In genomic region chr19:19145281-19145999, GRCh38 we compare ENCODE assay signal across 14 cellular contexts. TPM values are rescaled to one million over a fixed set of nuclear protein-coding genes. Genes with fewer than 3 reads are reported as not detected.
A peak's percentile ranks its signal among the peaks of the same experiment; 100 is the strongest.
DNase-seq lines count a peak whose midpoint lies in the region; ATAC-seq, FAIRE-seq and TF ChIP-seq lines count a peak whose summit lies in the region.
"Had no signal": no experiment of that assay in that cellular context is flagged by ENCODE, and none has a peak within 500 bp of the region (broad histone marks: within the 10 kb centered on the region; RNA-seq: fewer than 3 reads in every experiment).

No MANE protein-coding gene starts in this region.

- SMC1A ChIA-PET in GM12878 (lab: Charles Lee; ENCODE audit: uncharacterized antibody, unreplicated experiment) = interaction anchor here (0.6 to 5.4 kb wide), 6 partner anchors 10 to 49 kb away, joined by 3 to 114 read pairs (median 4); partner anchors contain the start of gene MEF2B

- H3K4me1 Mint-ChIP-seq in HFFc6 (ENCODE audit: low read depth) (no peaks in the 10 kb centered on the region), nephron progenitor cell (peaks cover 4% of the 10 kb centered on the region)
- H3K4me1 Mint-ChIP-seq: activated CD4-positive, alpha-beta T cell treated with anti-CD3 and anti-CD28 coated beads for 36 hours; CD4-positive, alpha-beta memory T cell; H9 had no signal

- TF ChIP-seq RAD21 in GM12878 (IDR thresholded peaks at IDR 0.05; ENCODE audit: insufficient read depth, low read depth, low read length) = no peak

- peaks cover 6 to 8% of the 10 kb centered on the region in 2 experiments; a peak in 3 of 4 replicates for H3K36me3 ChIP-seq in GM12878 (ENCODE audit: control insufficient read depth in 2 of 2, insufficient read depth in 2 of 2, low read length in 1 of 2)
- H3K36me3 ChIP-seq in keratinocyte (ENCODE audit: control insufficient read depth in 2 of 2, extremely low read depth in 1 of 2, insufficient read depth in 2 of 2, low read length in 2 of 2) = peaks cover 0 to 3% of the 10 kb centered on the region in 2 experiments
- H3K36me3 ChIP-seq in spleen = peaks cover 0 to 48% (median 27%) of the 10 kb centered on the region in 6 donors
- H3K36me3 ChIP-seq: adrenal gland had no signal

- RAD21 ChIA-PET in GM12878 (lab: Charles Lee; ENCODE audit: unreplicated experiment) = interaction anchor here (0.6 to 17.5 kb wide), 8 partner anchors 10 to 345 kb away, joined by 3 to 394 read pairs (median 6); partner anchors contain the start of gene MEF2B

- H3K9me3 Mint-ChIP-seq in HFFc6 (no peaks in the 10 kb centered on the region), nephron progenitor cell (no peaks in the 10 kb centered on the region)
- H3K9me3 Mint-ChIP-seq: activated T-cell treated with anti-CD3 and anti-CD28 coated beads, Interleukin-2, amount 50 U/mL, for 4 hours; CD4-positive, alpha-beta memory T cell; H9; stimulated activated naive CD8-positive, alpha-beta T cell treated with anti-CD3 and anti-CD28 coated beads, Interleukin-15, Interleukin-2, amounts not matched to agents 100 ng/mL and 50 ng/mL, for 24 hours had no signal

- TF ChIP-seq POLR2A in GM12878 (IDR thresholded peaks at IDR 0.05; ENCODE audit: low read depth, low read length) (no peak; the same call in 1 of the 2 replicates), spleen (IDR thresholded peaks at IDR 0.05) (no peak)

- no TSS peak for BruUV-seq in GM12878 (replicated peaks; lab: Mats Ljungman, UMichigan)

- in situ Hi-C loops in GM12878 (cut with MboI) = loop anchor here (10.0 kb wide), 1 partner anchor 349 kb away; no protein-coding TSS in a partner anchor

- no peaks in the 10 kb centered on the region for H3K9me1 ChIP-seq in keratinocyte (ENCODE audit: control insufficient read depth, extremely low read depth, insufficient read depth, low read length)

- no peaks in the 10 kb centered on the region for H3K79me2 ChIP-seq in GM12878 (ENCODE audit: control insufficient read depth, insufficient read depth, low read length)
- no peaks in the 10 kb centered on the region for H3K79me2 ChIP-seq in keratinocyte (ENCODE audit: control insufficient read depth, insufficient read depth, low read length)

- TF ChIP-seq CTCF in HFFc6 (IDR thresholded peaks at IDR 0.05) = no peak
- no peak for TF ChIP-seq CTCF in GM12878 (IDR thresholded peaks at IDR 0.05 in 2 of 3, conservative IDR thresholded peaks at IDR 0.05 in 1 of 3; ENCODE audit: control insufficient read depth in 2 of 3, extremely low read depth in 1 of 3, insufficient read depth in 1 of 3, low read depth in 3 of 3, low read length in 3 of 3)
- TF ChIP-seq CTCF in keratinocyte (optimal IDR thresholded peaks at IDR 0.05 in 1 of 3, IDR thresholded peaks at IDR 0.05 in 1 of 3, conservative IDR thresholded peaks at IDR 0.05 in 1 of 3; ENCODE audit: extremely low read depth in 1 of 3, insufficient read depth in 2 of 3, low read length in 3 of 3) = no peak
- no peak for TF ChIP-seq CTCF in spleen (IDR thresholded peaks at IDR 0.05 in 8 of 11, conservative IDR thresholded peaks at IDR 0.05 in 3 of 11)
- TF ChIP-seq CTCF in nephron progenitor cell (IDR thresholded peaks at IDR 0.05) = no peak

- intact Hi-C loops in GM12878 (cut with micrococcal nuclease; ENCODE audit: unreplicated experiment) = no loop called here
- intact Hi-C loops in spleen (cut with DNase I; ENCODE audit: low total_unique reads) = no loop called here

- CTCF ChIA-PET in GM12878 (lab: Yijun Ruan, JAX) = interaction anchor here (0.5 to 6.8 kb wide), 14 partner anchors 13 to 345 kb away, joined by 3 to 207 read pairs (median 5); partner anchors contain the start of gene MEF2B

- H3K4me3 Mint-ChIP-seq in HFFc6 (no peak overlapping the region), nephron progenitor cell (no peak overlapping the region)
- H3K4me3 Mint-ChIP-seq: activated CD4-positive, alpha-beta T cell treated with anti-CD3 and anti-CD28 coated beads for 36 hours; activated T-cell treated with anti-CD3 and anti-CD28 coated beads, Interleukin-2, amount 50 U/mL, for 4 hours; CD4-positive, alpha-beta memory T cell; H9; stimulated activated naive CD8-positive, alpha-beta T cell treated with anti-CD3 and anti-CD28 coated beads, Interleukin-15, Interleukin-2, amounts not matched to agents 100 ng/mL and 50 ng/mL, for 24 hours had no signal

- ATAC-seq in GM12878 = 0 out of 3 replicates have a peak, but pooled peaks have one; percentile 16
- no peak for ATAC-seq in HG03354 (IDR thresholded peaks at IDR 0.05; ENCODE audit: poor library complexity, severe bottlenecking, unreplicated experiment)

- 0 out of 2 replicates have a peak, but pooled peaks cover 3% of the 10 kb centered on the region for H3K4me1 ChIP-seq in GM12878 (ENCODE audit: control insufficient read depth, insufficient read depth, low read length)
- H3K4me1 ChIP-seq in keratinocyte (ENCODE audit: control insufficient read depth, extremely low read depth, insufficient read depth, low read length) = no peaks in the 10 kb centered on the region
- H3K4me1 ChIP-seq in spleen = peaks cover 0 to 12% (median 8%) of the 10 kb centered on the region in 6 donors
- H3K4me1 ChIP-seq: adrenal gland had no signal

- H3K27ac ChIP-seq in GM12878 (ENCODE audit: control insufficient read depth, insufficient read depth) = no peak overlapping the region
- no peak overlapping the region for H3K27ac ChIP-seq in keratinocyte (ENCODE audit: control insufficient read depth, insufficient read depth, low read length)
- H3K27ac ChIP-seq in spleen = peak overlapping the region in 1 of 8 donors; percentile 33
- H3K27ac ChIP-seq: adrenal gland had no signal

- H3K36me3 Mint-ChIP-seq in HFFc6 (ENCODE audit: low read depth) (no peaks in the 10 kb centered on the region), nephron progenitor cell (ENCODE audit: low read depth) (no peaks in the 10 kb centered on the region)

- H3K4me2 ChIP-seq in GM12878 (ENCODE audit: control insufficient read depth, insufficient read depth) (no peak overlapping the region), keratinocyte (ENCODE audit: control insufficient read depth, extremely low read depth, insufficient read depth, low read depth, low read length) (no peak overlapping the region)

- dilution Hi-C loops in keratinocyte (cut with MboI; ENCODE audit: extremely low pct_ligation_motif_present, low sequenced_read_pairs) = no loop called here

- DNase-seq in HFFc6 (no peak), GM12878 (ENCODE audit: low read depth, low spot score) (no peak), keratinocyte (ENCODE audit: low read depth, low spot score) (no peak), spleen (peak; percentile 79), nephron progenitor cell (no peak), NCI-H2107 (lab: John Stamatoyannopoulos, UW) (no peak)
- DNase-seq: cortex of kidney had no signal

- H3K27me3 Mint-ChIP-seq in HFFc6 (ENCODE audit: insufficient read depth) (peaks cover 2% of the 10 kb centered on the region; the same call in 1 of the 2 replicates), nephron progenitor cell (ENCODE audit: low read depth, poor library complexity) (peaks cover 31% of the 10 kb centered on the region)
- H3K27me3 Mint-ChIP-seq: activated CD4-positive, alpha-beta T cell treated with anti-CD3 and anti-CD28 coated beads for 36 hours; CD4-positive, alpha-beta memory T cell; stimulated activated naive CD8-positive, alpha-beta T cell treated with anti-CD3 and anti-CD28 coated beads, Interleukin-15, Interleukin-2, amounts not matched to agents 100 ng/mL and 50 ng/mL, for 24 hours had no signal

- H3K4me3 ChIP-seq in GM12878 = no peak overlapping the region
- H3K4me3 ChIP-seq in keratinocyte (ENCODE audit: control insufficient read depth in 2 of 3, extremely low read depth in 1 of 3, insufficient read depth in 2 of 3, low read depth in 1 of 3, low read length in 3 of 3) = no peak overlapping the region
- H3K4me3 ChIP-seq in spleen = peak overlapping the region in 1 of 8 donors; percentile 23
- H3K4me3 ChIP-seq: adrenal gland had no signal

- POLR2A ChIA-PET in GM12878 (lab: Charles Lee) = interaction anchor here (0.8 kb wide), 1 partner anchor 23 kb away, joined by 3 read pairs; no protein-coding TSS in a partner anchor

- FAIRE-seq in GM12878 (lab: Jason Lieb, UNC) (no peak), keratinocyte (lab: Jason Lieb, UNC) (no peak)

- H2AFZ ChIP-seq in GM12878 (ENCODE audit: control insufficient read depth, low read depth, low read length) (peak overlapping the region; percentile 53), keratinocyte (ENCODE audit: control insufficient read depth, low read length) (peak overlapping the region; percentile 68)

- TF ChIP-seq EP300 in GM12878 (IDR thresholded peaks at IDR 0.05; ENCODE audit: borderline replicate concordance in 1 of 2, control insufficient read depth in 1 of 2, low read depth in 2 of 2, low read length in 2 of 2) = no peak

- no peaks in the 10 kb centered on the region for H3K9me3 ChIP-seq in GM12878 (replicated peaks; ENCODE audit: control insufficient read depth, insufficient read depth, low read length)
- no peaks in the 10 kb centered on the region for H3K9me3 ChIP-seq in keratinocyte (ENCODE audit: control insufficient read depth, low read depth, low read length)
- H3K9me3 ChIP-seq in spleen = no peaks in the 10 kb centered on the region
- H3K9me3 ChIP-seq: adrenal gland had no signal

- H3K9ac ChIP-seq in GM12878 (ENCODE audit: control insufficient read depth, insufficient read depth, low read length) (no peak overlapping the region), keratinocyte (ENCODE audit: control insufficient read depth, extremely low read depth, insufficient read depth, low read length) (no peak overlapping the region)

- H3K27ac Mint-ChIP-seq in HFFc6 (0 out of 2 replicates have a peak overlapping the region, but pooled peaks have one; percentile 31), nephron progenitor cell (no peak overlapping the region)
- H3K27ac Mint-ChIP-seq: activated CD4-positive, alpha-beta T cell treated with anti-CD3 and anti-CD28 coated beads for 36 hours; CD4-positive, alpha-beta memory T cell; stimulated activated naive CD8-positive, alpha-beta T cell treated with anti-CD3 and anti-CD28 coated beads, Interleukin-15, Interleukin-2, amounts not matched to agents 100 ng/mL and 50 ng/mL, for 24 hours had no signal

- WGBS in GM12878 (ENCODE audit: insufficient coverage, insufficient replicate concordance, low lambda C conversion rate, missing lambda C conversion rate) = 59% methylated on average over 34 of the region's 45 CpGs
- 69 to 75% (median 71%) methylated on average over 43 to 45 of the region's 45 CpGs for WGBS in spleen, 5 donors

- H3K27me3 ChIP-seq in GM12878 (replicated peaks in 1 of 2; ENCODE audit: control insufficient read depth in 2 of 2, insufficient read depth in 2 of 2, low read length in 1 of 2) (no peaks in the 10 kb centered on the region), keratinocyte (ENCODE audit: control insufficient read depth, extremely low read depth, insufficient read depth, low read length) (no peaks in the 10 kb centered on the region), spleen (replicated peaks in 1 of 7) (no peaks in the 10 kb centered on the region)
- H3K27me3 ChIP-seq: adrenal gland had no signal

- H4K20me1 ChIP-seq in GM12878 (ENCODE audit: control insufficient read depth, insufficient read depth) (no peaks in the 10 kb centered on the region), keratinocyte (ENCODE audit: control insufficient read depth, extremely low read depth, insufficient read depth, low read length) (no peaks in the 10 kb centered on the region)

RNA-seq across cellular contexts. Expression of gene TMEM161A, which starts 7.2 kb away (rescaled TPM):
- total RNA-seq in HFFc6 (2021; fragmentation: NEBNext Ultra II Directional; extraction: Animal tissue kit (Norgen Biotek cat#: 25700)) = 10 to 100 TPM; 20.5 to 27.9 (median 25.4) TPM
- total RNA-seq in GM12878 (2013; cell fraction: nucleolus; rRNA removed) = 46.2 and 47.6 TPM in 2 replicates
- total RNA-seq in GM12878 (2014; rRNA removed) (27.6 and 32.1 TPM in 2 replicates), GM12878 (2014; rRNA removed; fragmentation: Illumina TruSeq; extraction: Trizol) (8.4 and 9.1 TPM in 2 replicates), GM12878 (2021) (27.7 and 28.3 TPM in 2 replicates), spleen (10 to 100 TPM; 15.1 to 21.9 (median 18.4) TPM)
- polyA plus RNA-seq in GM12878 (2011; ENCODE audit: low read depth) = 5.5 TPM
- polyA plus RNA-seq in GM12878 (2011; rRNA removed) (5.7 and 16.4 TPM in 2 replicates), GM12878 (2014; fragmentation: Illumina TruSeq; extraction: Trizol) (0.79 and 7.3 TPM in 2 replicates), GM12878 (2014; fragmentation: Nextera tagmentation; extraction: Ambion mirVana) (1 to 10 TPM; 1.1 to 2.0 TPM), GM12878 (2014; rRNA removed) (37.1 and 43.9 TPM in 2 replicates), GM12878 (2016; fragmentation: Nextera tagmentation; extraction: Ambion mirVana) (10 to 100 TPM; 21.6 to 24.6 TPM), keratinocyte (18.0 to 35.1 TPM (median 25.0 TPM) in 3 replicates), spleen (10 to 100 TPM; 17.0 to 31.7 (median 26.2) TPM)
- polyA plus RNA-seq in GM12878 (2011; cell fraction: cytosol; rRNA removed) = 27.9 and 35.4 TPM in 2 replicates
- polyA plus RNA-seq in GM12878 (2011; cell fraction: nucleus; rRNA removed) = 115 and 130 TPM in 2 replicates
- polyA plus RNA-seq in GM12878 (2012) = 13.5 and 16.7 TPM in 2 replicates
- polyA minus RNA-seq in GM12878 (2011; rRNA and poly(A)+ RNA removed) = 35.9 and 41.4 TPM in 2 replicates
- polyA minus RNA-seq in GM12878 (2011; cell fraction: cytosol; rRNA and poly(A)+ RNA removed) = 16.3 and 17.4 TPM in 2 replicates
- 31.8 and 53.4 TPM in 2 replicates for polyA minus RNA-seq in GM12878 (2011; cell fraction: nucleus; rRNA and poly(A)+ RNA removed)
- polyA plus RNA-seq in keratinocyte (2011; ENCODE audit: low read depth) = 3.7 TPM
- 8.7 and 22.2 TPM in 2 replicates for polyA plus RNA-seq in keratinocyte (2011; cell fraction: cytosol; rRNA removed)
- polyA plus RNA-seq in keratinocyte (2011; cell fraction: nucleus; rRNA removed) = 54.7 and 80.8 TPM in 2 replicates
- 17.4 and 23.8 TPM in 2 replicates for polyA plus RNA-seq in keratinocyte (2012; ENCODE audit: low replicate concordance)
- 30.9 to 34.0 TPM (median 31.9 TPM) in 3 replicates for polyA minus RNA-seq in keratinocyte
- polyA minus RNA-seq in keratinocyte (2011; cell fraction: cytosol; rRNA and poly(A)+ RNA removed) = 40.5 TPM
- polyA minus RNA-seq in keratinocyte (2011; cell fraction: nucleus; rRNA and poly(A)+ RNA removed) = 30.9 and 33.2 TPM in 2 replicates

RNA-seq across cellular contexts. Expression of gene MEF2B, which starts 24.6 kb away (rescaled TPM):
- total RNA-seq in HFFc6 (2021; fragmentation: NEBNext Ultra II Directional; extraction: Animal tissue kit (Norgen Biotek cat#: 25700)) = 1 to 10 TPM in 3 of 6 experiments, under 1 TPM in 3; 0.20 to 1.9 (median 0.82) TPM
- 4.9 and 5.2 TPM in 2 replicates for total RNA-seq in GM12878 (2013; cell fraction: nucleolus; rRNA removed)
- total RNA-seq in GM12878 (2014; rRNA removed) (13.6 and 17.9 TPM in 2 replicates), GM12878 (2014; rRNA removed; fragmentation: Illumina TruSeq; extraction: Trizol) (6.4 and 7.6 TPM in 2 replicates), GM12878 (2021) (33.0 and 36.6 TPM in 2 replicates), spleen (1 to 10 TPM; 2.6 to 7.8 (median 3.6) TPM)
- 13.7 TPM for polyA plus RNA-seq in GM12878 (2011; ENCODE audit: low read depth)
- polyA plus RNA-seq in GM12878 (2011; rRNA removed) (0.69 and 1.8 TPM in 2 replicates), GM12878 (2014; fragmentation: Illumina TruSeq; extraction: Trizol) (4.2 and 10.0 TPM in 2 replicates), GM12878 (2014; fragmentation: Nextera tagmentation; extraction: Ambion mirVana) (under 1 TPM; 0.09 to 0.21 TPM), GM12878 (2014; rRNA removed) (22.7 and 33.8 TPM in 2 replicates), GM12878 (2016; fragmentation: Nextera tagmentation; extraction: Ambion mirVana) (10 to 100 TPM in 1 of 2 experiments, 1 to 10 TPM in 1; 7.8 to 11.3 TPM), keratinocyte (0.05 to 0.17 TPM (median 0.11 TPM) in 3 replicates), spleen (10 to 100 TPM in 1 of 3 donors, 1 to 10 TPM in 2; 2.2 to 15.5 (median 2.7) TPM)
- 4.8 and 5.5 TPM in 2 replicates for polyA plus RNA-seq in GM12878 (2011; cell fraction: cytosol; rRNA removed)
- 8.7 and 9.5 TPM in 2 replicates for polyA plus RNA-seq in GM12878 (2011; cell fraction: nucleus; rRNA removed)
- 42.4 and 45.0 TPM in 2 replicates for polyA plus RNA-seq in GM12878 (2012)
- 0.59 and 3.2 TPM in 2 replicates for polyA minus RNA-seq in GM12878 (2011; rRNA and poly(A)+ RNA removed)
- polyA minus RNA-seq in GM12878 (2011; cell fraction: cytosol; rRNA and poly(A)+ RNA removed) = 1.7 and 2.5 TPM in 2 replicates
- polyA minus RNA-seq in GM12878 (2011; cell fraction: nucleus; rRNA and poly(A)+ RNA removed) = 2.1 and 3.3 TPM in 2 replicates
- polyA plus RNA-seq in keratinocyte (2011; ENCODE audit: low read depth) = 0.62 TPM
- polyA plus RNA-seq in keratinocyte (2011; cell fraction: cytosol; rRNA removed) = 0.22 and 0.34 TPM in 2 replicates
- 0.57 and 1.4 TPM in 2 replicates for polyA plus RNA-seq in keratinocyte (2011; cell fraction: nucleus; rRNA removed)
- polyA plus RNA-seq in keratinocyte (2012; ENCODE audit: low replicate concordance) = 0.08 and 0.79 TPM in 2 replicates
- not detected in 3 replicates for polyA minus RNA-seq in keratinocyte
- polyA minus RNA-seq in keratinocyte (2011; cell fraction: cytosol; rRNA and poly(A)+ RNA removed) = not detected
- 0.42 TPM in 1 of 2 replicates, not detected in the other for polyA minus RNA-seq in keratinocyte (2011; cell fraction: nucleus; rRNA and poly(A)+ RNA removed)

RNA-seq across cellular contexts. Expression of gene BORCS8, which starts 46.5 kb away (rescaled TPM):
- total RNA-seq in HFFc6 (2021; fragmentation: NEBNext Ultra II Directional; extraction: Animal tissue kit (Norgen Biotek cat#: 25700)) = 10 to 100 TPM; 33.9 to 43.2 (median 38.6) TPM
- 31.6 and 35.8 TPM in 2 replicates for total RNA-seq in GM12878 (2013; cell fraction: nucleolus; rRNA removed)
- total RNA-seq in GM12878 (2014; rRNA removed) (31.1 and 33.5 TPM in 2 replicates), GM12878 (2014; rRNA removed; fragmentation: Illumina TruSeq; extraction: Trizol) (14.9 TPM in 2 replicates), GM12878 (2021) (25.8 and 27.1 TPM in 2 replicates), spleen (10 to 100 TPM; 14.0 to 52.1 (median 26.0) TPM)
- 9.7 TPM for polyA plus RNA-seq in GM12878 (2011; ENCODE audit: low read depth)
- polyA plus RNA-seq in GM12878 (2011; rRNA removed) (5.3 and 13.7 TPM in 2 replicates), GM12878 (2014; fragmentation: Illumina TruSeq; extraction: Trizol) (8.6 and 19.6 TPM in 2 replicates), GM12878 (2014; fragmentation: Nextera tagmentation; extraction: Ambion mirVana) (1 to 10 TPM; 3.7 to 6.0 TPM), GM12878 (2014; rRNA removed) (30.8 and 31.5 TPM in 2 replicates), GM12878 (2016; fragmentation: Nextera tagmentation; extraction: Ambion mirVana) (10 to 100 TPM; 39.0 to 40.3 TPM), keratinocyte (16.3 to 19.6 TPM (median 18.1 TPM) in 3 replicates), spleen (10 to 100 TPM; 20.5 to 38.8 (median 26.5) TPM)
- 15.2 and 24.3 TPM in 2 replicates for polyA plus RNA-seq in GM12878 (2011; cell fraction: cytosol; rRNA removed)
- polyA plus RNA-seq in GM12878 (2011; cell fraction: nucleus; rRNA removed) = 25.3 and 37.8 TPM in 2 replicates
- polyA plus RNA-seq in GM12878 (2012) = 10.9 and 13.6 TPM in 2 replicates
- polyA minus RNA-seq in GM12878 (2011; rRNA and poly(A)+ RNA removed) = 8.3 and 14.1 TPM in 2 replicates
- polyA minus RNA-seq in GM12878 (2011; cell fraction: cytosol; rRNA and poly(A)+ RNA removed) = 5.9 and 10.2 TPM in 2 replicates
- 6.8 and 16.6 TPM in 2 replicates for polyA minus RNA-seq in GM12878 (2011; cell fraction: nucleus; rRNA and poly(A)+ RNA removed)
- polyA plus RNA-seq in keratinocyte (2011; ENCODE audit: low read depth) = 1.6 TPM
- 13.0 and 24.1 TPM in 2 replicates for polyA plus RNA-seq in keratinocyte (2011; cell fraction: cytosol; rRNA removed)
- polyA plus RNA-seq in keratinocyte (2011; cell fraction: nucleus; rRNA removed) = 14.3 and 18.5 TPM in 2 replicates
- 6.5 and 19.3 TPM in 2 replicates for polyA plus RNA-seq in keratinocyte (2012; ENCODE audit: low replicate concordance)
- 9.0 to 29.3 TPM (median 15.6 TPM) in 3 replicates for polyA minus RNA-seq in keratinocyte
- 10.4 TPM for polyA minus RNA-seq in keratinocyte (2011; cell fraction: cytosol; rRNA and poly(A)+ RNA removed)
- polyA minus RNA-seq in keratinocyte (2011; cell fraction: nucleus; rRNA and poly(A)+ RNA removed) = 8.2 and 8.5 TPM in 2 replicates

RNA-seq across cellular contexts. Expression of gene RFXANK, which starts 46.6 kb away (rescaled TPM):
- 10 to 100 TPM; 63.7 to 84.6 (median 75.7) TPM for total RNA-seq in HFFc6 (2021; fragmentation: NEBNext Ultra II Directional; extraction: Animal tissue kit (Norgen Biotek cat#: 25700))
- 47.3 and 51.9 TPM in 2 replicates for total RNA-seq in GM12878 (2013; cell fraction: nucleolus; rRNA removed)
- 98.3 and 125 TPM in 2 replicates for total RNA-seq in GM12878 (2014; rRNA removed)
- 81.0 and 88.1 TPM in 2 replicates for total RNA-seq in GM12878 (2014; rRNA removed; fragmentation: Illumina TruSeq; extraction: Trizol)
- 113 and 118 TPM in 2 replicates for total RNA-seq in GM12878 (2021)
- 100 TPM for polyA plus RNA-seq in GM12878 (2011; ENCODE audit: low read depth)
- 35.0 and 73.8 TPM in 2 replicates for polyA plus RNA-seq in GM12878 (2011; rRNA removed)
- polyA plus RNA-seq in GM12878 (2011; cell fraction: cytosol; rRNA removed) = 124 and 158 TPM in 2 replicates
- polyA plus RNA-seq in GM12878 (2011; cell fraction: nucleus; rRNA removed) = 213 and 235 TPM in 2 replicates
- 113 and 114 TPM in 2 replicates for polyA plus RNA-seq in GM12878 (2012)
- polyA plus RNA-seq in GM12878 (2014; fragmentation: Illumina TruSeq; extraction: Trizol) = 40.2 and 89.4 TPM in 2 replicates
- polyA plus RNA-seq in GM12878 (2014; fragmentation: Nextera tagmentation; extraction: Ambion mirVana) = 10 to 100 TPM; 70.8 TPM
- 102 and 126 TPM in 2 replicates for polyA plus RNA-seq in GM12878 (2014; rRNA removed)
- polyA plus RNA-seq in GM12878 (2016; fragmentation: Nextera tagmentation; extraction: Ambion mirVana) = 100 to 1,000 TPM; 108 to 119 TPM
- 55.2 and 80.2 TPM in 2 replicates for polyA minus RNA-seq in GM12878 (2011; rRNA and poly(A)+ RNA removed)
- 34.3 and 37.6 TPM in 2 replicates for polyA minus RNA-seq in GM12878 (2011; cell fraction: cytosol; rRNA and poly(A)+ RNA removed)
- polyA minus RNA-seq in GM12878 (2011; cell fraction: nucleus; rRNA and poly(A)+ RNA removed) = 57.1 and 106 TPM in 2 replicates
- polyA plus RNA-seq in keratinocyte = 49.0 to 70.8 TPM (median 51.3 TPM) in 3 replicates
- 15.3 TPM for polyA plus RNA-seq in keratinocyte (2011; ENCODE audit: low read depth)
- polyA plus RNA-seq in keratinocyte (2011; cell fraction: cytosol; rRNA removed) = 31.1 and 63.0 TPM in 2 replicates
- polyA plus RNA-seq in keratinocyte (2011; cell fraction: nucleus; rRNA removed) = 83.4 and 108 TPM in 2 replicates
- polyA plus RNA-seq in keratinocyte (2012; ENCODE audit: low replicate concordance) = 67.3 and 105 TPM in 2 replicates
- polyA minus RNA-seq in keratinocyte = 37.5 to 93.6 TPM (median 52.6 TPM) in 3 replicates
- polyA minus RNA-seq in keratinocyte (2011; cell fraction: cytosol; rRNA and poly(A)+ RNA removed) = 62.2 TPM
- polyA minus RNA-seq in keratinocyte (2011; cell fraction: nucleus; rRNA and poly(A)+ RNA removed) = 27.2 and 31.6 TPM in 2 replicates
- 10 to 100 TPM; 47.4 to 78.4 (median 72.6) TPM for total RNA-seq in spleen
- 100 to 1,000 TPM; 122 to 139 (median 131) TPM for polyA plus RNA-seq in spleen

RNA-seq across cellular contexts. Expression of gene NR2C2AP, which starts 57.8 kb away (rescaled TPM):
- 10 to 100 TPM in 1 of 6 experiments, 1 to 10 TPM in 5; 6.5 to 12.8 (median 9.3) TPM for total RNA-seq in HFFc6 (2021; fragmentation: NEBNext Ultra II Directional; extraction: Animal tissue kit (Norgen Biotek cat#: 25700))
- total RNA-seq in GM12878 (2013; cell fraction: nucleolus; rRNA removed) = 10.1 and 12.1 TPM in 2 replicates
- total RNA-seq in GM12878 (2014; rRNA removed) (22.4 and 23.9 TPM in 2 replicates), GM12878 (2014; rRNA removed; fragmentation: Illumina TruSeq; extraction: Trizol) (19.7 and 22.5 TPM in 2 replicates), GM12878 (2021) (27.8 and 28.5 TPM in 2 replicates), spleen (10 to 100 TPM in 6 of 7 donors, 1 to 10 TPM in 1; 9.9 to 15.5 (median 13.8) TPM)
- polyA plus RNA-seq in GM12878 (2011; ENCODE audit: low read depth) = 9.9 TPM
- polyA plus RNA-seq in GM12878 (2011; rRNA removed) (13.0 and 22.0 TPM in 2 replicates), GM12878 (2014; fragmentation: Illumina TruSeq; extraction: Trizol) (13.6 and 21.5 TPM in 2 replicates), GM12878 (2014; fragmentation: Nextera tagmentation; extraction: Ambion mirVana) (10 to 100 TPM; 43.3 to 44.8 TPM), GM12878 (2014; rRNA removed) (31.0 and 33.7 TPM in 2 replicates), GM12878 (2016; fragmentation: Nextera tagmentation; extraction: Ambion mirVana) (10 to 100 TPM; 28.4 to 29.0 TPM), keratinocyte (9.7 to 14.4 TPM (median 12.3 TPM) in 3 replicates), spleen (10 to 100 TPM; 24.2 to 27.9 (median 25.8) TPM)
- 17.5 and 27.3 TPM in 2 replicates for polyA plus RNA-seq in GM12878 (2011; cell fraction: cytosol; rRNA removed)
- 42.0 and 47.9 TPM in 2 replicates for polyA plus RNA-seq in GM12878 (2011; cell fraction: nucleus; rRNA removed)
- polyA plus RNA-seq in GM12878 (2012) = 14.9 and 16.6 TPM in 2 replicates
- polyA minus RNA-seq in GM12878 (2011; rRNA and poly(A)+ RNA removed) = 7.8 and 15.9 TPM in 2 replicates
- polyA minus RNA-seq in GM12878 (2011; cell fraction: cytosol; rRNA and poly(A)+ RNA removed) = 4.4 and 5.5 TPM in 2 replicates
- polyA minus RNA-seq in GM12878 (2011; cell fraction: nucleus; rRNA and poly(A)+ RNA removed) = 7.3 and 10.1 TPM in 2 replicates
- 5.2 TPM for polyA plus RNA-seq in keratinocyte (2011; ENCODE audit: low read depth)
- polyA plus RNA-seq in keratinocyte (2011; cell fraction: cytosol; rRNA removed) = 7.2 and 8.7 TPM in 2 replicates
- 9.5 and 11.9 TPM in 2 replicates for polyA plus RNA-seq in keratinocyte (2011; cell fraction: nucleus; rRNA removed)
- polyA plus RNA-seq in keratinocyte (2012; ENCODE audit: low replicate concordance) = 12.0 and 19.3 TPM in 2 replicates
- 3.9 to 5.1 TPM (median 4.9 TPM) in 3 replicates for polyA minus RNA-seq in keratinocyte
- polyA minus RNA-seq in keratinocyte (2011; cell fraction: cytosol; rRNA and poly(A)+ RNA removed) = 5.9 TPM
- polyA minus RNA-seq in keratinocyte (2011; cell fraction: nucleus; rRNA and poly(A)+ RNA removed) = 1.9 and 2.1 TPM in 2 replicates
